ENCODE assay signal across 8 cellular contexts in the genomic region with DNA sequence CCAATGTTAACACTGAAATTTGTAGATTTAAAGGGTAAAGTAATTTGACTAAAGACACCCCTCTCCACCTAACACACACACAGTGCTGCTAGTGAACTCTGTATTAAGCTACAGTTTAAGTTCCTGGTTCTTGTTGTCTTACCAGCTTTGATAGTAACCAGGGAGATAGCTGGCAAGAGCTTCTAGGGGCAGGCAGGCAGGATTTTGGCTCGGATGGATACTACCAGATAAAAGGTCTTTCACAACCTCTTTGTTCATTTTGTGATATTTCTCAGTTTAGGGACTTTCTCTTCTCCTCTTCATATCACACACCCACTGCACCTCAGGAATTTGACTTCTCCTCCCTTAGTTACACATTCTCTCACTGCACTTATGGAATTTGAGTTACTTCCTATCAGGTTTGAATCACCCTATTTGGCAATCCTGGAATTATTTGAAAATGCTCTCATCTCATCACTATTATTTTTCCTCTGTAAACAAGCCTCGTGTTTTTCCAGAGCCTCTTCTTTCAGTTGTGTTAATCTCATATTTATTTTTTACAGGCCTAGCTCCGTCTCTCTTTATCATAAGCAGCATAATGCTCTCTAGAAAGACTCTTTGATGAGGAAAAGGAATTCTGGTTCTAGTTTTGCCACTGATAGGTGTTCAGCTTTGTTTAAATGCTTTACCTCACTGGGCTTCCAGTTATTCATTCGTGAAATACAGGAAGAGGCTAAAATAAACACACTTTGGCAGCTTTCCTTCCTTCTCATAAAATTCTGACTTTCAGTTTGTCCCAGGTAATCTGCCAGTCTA. TPM values are rescaled to one million over a fixed set of nuclear protein-coding genes. Genes with fewer than 3 reads are reported as not detected.
DNase-seq lines count a peak whose midpoint lies in the region; TF ChIP-seq lines count a peak whose summit lies in the region.

No MANE protein-coding gene starts in this region.

- H3K27ac ChIP-seq in OCI-LY3 (ENCODE audit: low read length) (no peak overlapping the region), muscle layer of colon (ENCODE audit: low read depth, low read length) (no peak overlapping the region)

- CTCF ChIA-PET in BJ (lab: Yijun Ruan, JAX), result interaction anchor here (0.7 to 3.4 kb wide), 6 partner anchors 23 to 384 kb away, joined by 3 to 15 read pairs (median 4); partner anchors contain the start of gene CLDN1

- H4K20me1 ChIP-seq in OCI-LY3 (ENCODE audit: insufficient read depth, low read length), result no peaks in the 10 kb centered on the region

- H3K27me3 ChIP-seq in BJ (ENCODE audit: control insufficient read depth, insufficient read depth, low read length) (no peaks in the 10 kb centered on the region), OCI-LY3 (ENCODE audit: low read depth, low read length) (no peaks in the 10 kb centered on the region), muscle layer of colon (ENCODE audit: control insufficient read depth in 1 of 2, insufficient read depth in 2 of 2, low read length in 2 of 2) (no peaks in the 10 kb centered on the region)

- H2AFZ ChIP-seq in OCI-LY3 (ENCODE audit: low read depth, low read length), result 0 out of 2 replicates have a peak overlapping the region, but pooled peaks have one; percentile 20

- H3K36me3 ChIP-seq in BJ (ENCODE audit: control insufficient read depth, insufficient read depth, low read length), result no peaks in the 10 kb centered on the region
- H3K36me3 ChIP-seq in OCI-LY3 (replicated peaks; ENCODE audit: low read depth, low read length), result no peaks in the 10 kb centered on the region
- no peaks in the 10 kb centered on the region for H3K36me3 ChIP-seq in muscle layer of colon (ENCODE audit: insufficient read depth, low read length)

- H3K9ac ChIP-seq in OCI-LY3 (ENCODE audit: low read length), result no peak overlapping the region
- H3K9ac ChIP-seq in muscle layer of colon (ENCODE audit: low read length), result peak overlapping the region; percentile 12

- H3K4me2 ChIP-seq in OCI-LY3 (ENCODE audit: low read length), result no peak overlapping the region

- H3K9me3 ChIP-seq in OCI-LY3 (ENCODE audit: insufficient read depth, low read length) (no peaks in the 10 kb centered on the region), muscle layer of colon (ENCODE audit: low read length) (no peaks in the 10 kb centered on the region)

- peak; percentile 81 for DNase-seq in BJ (ENCODE audit: low read depth)
- peak; percentile 100 for DNase-seq in epithelial cell of proximal tubule (ENCODE audit: low read depth)
- DNase-seq in occipital lobe (lab: John Stamatoyannopoulos, UW), result no peak
- no peak for DNase-seq in medulla oblongata (ENCODE audit: extremely low spot score)
- no peak for DNase-seq in activated T-cell treated with anti-CD3 and anti-CD28 coated beads for 4 hours
- DNase-seq in inferior parietal cortex (ENCODE audit: extremely low spot score), result no peak

- POLR2A ChIA-PET in BJ (lab: Charles Lee), result no interaction called here

- H3K4me3 ChIP-seq in BJ (ENCODE audit: low read depth, low read length) (no peak overlapping the region), OCI-LY3 (ENCODE audit: low read length) (no peak overlapping the region), epithelial cell of proximal tubule (ENCODE audit: low read depth, low read length) (peak overlapping the region; percentile 38), muscle layer of colon (ENCODE audit: low read depth in 1 of 2, low read length in 2 of 2) (no peak overlapping the region)

- no peak for TF ChIP-seq CTCF in BJ (IDR thresholded peaks at IDR 0.05; ENCODE audit: insufficient read depth, low read depth, low read length)
- TF ChIP-seq CTCF in OCI-LY3 (IDR thresholded peaks at IDR 0.05; ENCODE audit: low read depth, low read length), result no peak
- TF ChIP-seq CTCF in epithelial cell of proximal tubule (conservative IDR thresholded peaks at IDR 0.05; ENCODE audit: low read depth, low read length), result no peak

- no peaks in the 10 kb centered on the region for H3K79me2 ChIP-seq in OCI-LY3 (ENCODE audit: low read length)

- H3K4me1 ChIP-seq in OCI-LY3 (ENCODE audit: low read length) (0 out of 2 replicates have a peak, but pooled peaks cover 5% of the 10 kb centered on the region), muscle layer of colon (ENCODE audit: insufficient read depth, low read length) (peaks cover 7% of the 10 kb centered on the region)

RNA-seq across cellular contexts. Expression of gene CLDN1, which starts 23.0 kb away (rescaled TPM):
- polyA plus RNA-seq in BJ (2011; rRNA removed), result 1.3 and 1.7 TPM in 2 replicates
- 0.87 and 1.00 TPM in 2 replicates for polyA minus RNA-seq in BJ (2011; rRNA and poly(A)+ RNA removed)
- total RNA-seq in epithelial cell of proximal tubule (155 and 169 TPM in 2 replicates), occipital lobe (1.6 TPM)

RNA-seq across cellular contexts. Expression of gene CLDN16, which starts 42.7 kb away (rescaled TPM):
- polyA plus RNA-seq in BJ (2011; rRNA removed), result not detected in 2 replicates
- not detected in 2 replicates for polyA minus RNA-seq in BJ (2011; rRNA and poly(A)+ RNA removed)
- total RNA-seq in epithelial cell of proximal tubule (8.5 and 29.7 TPM in 2 replicates), occipital lobe (under 0.01 TPM)

Comparison
In these comparisons a context has a peak if more than half of its experiments do, and no peak if none do; other contexts are left out.
1. DNase-seq: peak in BJ (single experiment) and epithelial cell of proximal tubule (single experiment); none in occipital lobe (single experiment), medulla oblongata (single experiment), activated T-cell treated with anti-CD3 and anti-CD28 coated beads for 4 hours (single experiment) and inferior parietal cortex (single experiment).
2. RNA of gene CLDN1, which starts 23.0 kb away (total RNA-seq): 155 to 169 TPM in epithelial cell of proximal tubule; 1.6 TPM in occipital lobe (single experiment); every median in the first group is over 10 times any median in the second.